In genomic region chr2:117835990-117836760, GRCh38 we compare ENCODE assay signal across 1 cellular context.
TF ChIP-seq lines count a peak whose summit lies in the region.

No MANE protein-coding gene starts in this region.

TF ChIP-seq in HepG2, 621 proteins besides CTCF, POLR2A, EP300 and RAD21 (continued from another document and continues in another):
- no peak for TF ChIP-seq ZNF740 (CRISPR knock-in tag; IDR thresholded peaks at IDR 0.05)
- no peak for TF ChIP-seq ZNF264 (CRISPR knock-in tag; IDR thresholded peaks at IDR 0.05)
- TF ChIP-seq E2F1 (CRISPR knock-in tag; IDR thresholded peaks at IDR 0.05), result no peak
- TF ChIP-seq HNRNPK (IDR thresholded peaks at IDR 0.05; ENCODE audit: low read depth, low read length, poor library complexity, severe bottlenecking), result no peak
- no peak for TF ChIP-seq ZNF275 (CRISPR knock-in tag; IDR thresholded peaks at IDR 0.05; ENCODE audit: borderline replicate concordance)
- TF ChIP-seq DMTF1 (CRISPR knock-in tag; IDR thresholded peaks at IDR 0.05), result no peak
- TF ChIP-seq KLF13 (CRISPR knock-in tag; IDR thresholded peaks at IDR 0.05), result no peak
- TF ChIP-seq TOE1 (CRISPR knock-in tag; IDR thresholded peaks at IDR 0.05), result no peak
- no peak for TF ChIP-seq FOXC1 (CRISPR knock-in tag; IDR thresholded peaks at IDR 0.05; ENCODE audit: borderline replicate concordance)
- no peak for TF ChIP-seq BCLAF1 (IDR thresholded peaks at IDR 0.05)
- no peak for TF ChIP-seq MED13 (CRISPR knock-in tag; IDR thresholded peaks at IDR 0.05)
- TF ChIP-seq SMC3 (IDR thresholded peaks at IDR 0.05; ENCODE audit: low read length), result peak; percentile 45; the same call in 1 of the 2 replicates
- TF ChIP-seq ETV6 (CRISPR knock-in tag; conservative IDR thresholded peaks at IDR 0.05), result no peak
- no peak for TF ChIP-seq SP4 (CRISPR knock-in tag; IDR thresholded peaks at IDR 0.05)
- no peak for TF ChIP-seq FOXM1 (CRISPR knock-in tag; IDR thresholded peaks at IDR 0.05)
- no peak for TF ChIP-seq ZFP62 (CRISPR knock-in tag; IDR thresholded peaks at IDR 0.05)
- no peak for TF ChIP-seq KLF12 (CRISPR knock-in tag; IDR thresholded peaks at IDR 0.05; ENCODE audit: borderline replicate concordance)
- peak; percentile 68; the same call in 1 of the 2 replicates for TF ChIP-seq HIVEP1 (CRISPR knock-in tag; IDR thresholded peaks at IDR 0.05)
- no peak for TF ChIP-seq HMGXB3 (CRISPR knock-in tag; IDR thresholded peaks at IDR 0.05; ENCODE audit: borderline replicate concordance)
- TF ChIP-seq RBM22 (optimal IDR thresholded peaks at IDR 0.05; ENCODE audit: low read length), result peak; percentile 48
- TF ChIP-seq ZNF546 (CRISPR knock-in tag; conservative IDR thresholded peaks at IDR 0.05), result no peak
- no peak for TF ChIP-seq SIX4 (CRISPR knock-in tag; IDR thresholded peaks at IDR 0.05)
- no peak for TF ChIP-seq CBFB (CRISPR knock-in tag; IDR thresholded peaks at IDR 0.05)
- peak; percentile 18; the same call in 1 of the 2 replicates for TF ChIP-seq SAP130 (CRISPR knock-in tag; IDR thresholded peaks at IDR 0.05; ENCODE audit: low read depth)
- TF ChIP-seq ZNF12 (CRISPR knock-in tag; IDR thresholded peaks at IDR 0.05), result 0 out of 2 replicates have a peak, but pooled peaks have one; percentile 35
- TF ChIP-seq ZBTB40 (IDR thresholded peaks at IDR 0.05), result no peak
- TF ChIP-seq ZBTB40 (CRISPR knock-in tag; IDR thresholded peaks at IDR 0.05), result no peak
- TF ChIP-seq NR2F6 (IDR thresholded peaks at IDR 0.05), result no peak
- no peak for TF ChIP-seq NR2F6 (CRISPR knock-in tag; IDR thresholded peaks at IDR 0.05)
- no peak for TF ChIP-seq GTF2F1 (IDR thresholded peaks at IDR 0.05; ENCODE audit: low read length)
- no peak for TF ChIP-seq ZNF557 (CRISPR knock-in tag; IDR thresholded peaks at IDR 0.05)
- TF ChIP-seq PCBP2 (optimal IDR thresholded peaks at IDR 0.05; ENCODE audit: low read depth, low read length, poor library complexity, severe bottlenecking), result no peak
- TF ChIP-seq ZNF563 (CRISPR knock-in tag; IDR thresholded peaks at IDR 0.05), result no peak
- no peak for TF ChIP-seq NR1H2 (CRISPR knock-in tag; IDR thresholded peaks at IDR 0.05; ENCODE audit: borderline replicate concordance, low read depth)
- no peak for TF ChIP-seq ZMYM2 (CRISPR knock-in tag; IDR thresholded peaks at IDR 0.05)
- no peak for TF ChIP-seq SAFB2 (CRISPR knock-in tag; IDR thresholded peaks at IDR 0.05; ENCODE audit: borderline replicate concordance, low read depth)
- TF ChIP-seq ATF4 (CRISPR knock-in tag; IDR thresholded peaks at IDR 0.05), result no peak
- no peak for TF ChIP-seq ZNF75D (CRISPR knock-in tag; IDR thresholded peaks at IDR 0.05; ENCODE audit: borderline replicate concordance)
